Comparison of ENCODE assay signal across 1 cellular context in genomic region chr11:75510011-75510595, GRCh38.
TF ChIP-seq lines count a peak whose summit lies in the region.

No MANE protein-coding gene starts in this region.

TF ChIP-seq in K562, 482 proteins besides CTCF, POLR2A, EP300 and RAD21:
- TF ChIP-seq MAX (CRISPR knock-in tag; IDR thresholded peaks at IDR 0.05) (peak; percentile 22; the same call in 1 of the 2 replicates), L3MBTL2 (IDR thresholded peaks at IDR 0.05) (peak; percentile 32; the same call in 1 of the 2 replicates), CHD7 (IDR thresholded peaks at IDR 0.05; ENCODE audit: low read depth, low read length) (no peak), ZNF512 (tag; IDR thresholded peaks at IDR 0.05) (no peak), NR2C2 (CRISPR knock-in tag; IDR thresholded peaks at IDR 0.05) (no peak), NR2C2 (tag; IDR thresholded peaks at IDR 0.05) (peak; percentile 46; the same call in 1 of the 2 replicates), ZFX (CRISPR knock-in tag; IDR thresholded peaks at IDR 0.05) (peak; percentile 36; the same call in 1 of the 2 replicates)
